ENCODE assay signal across 8 cellular contexts in the genomic region with DNA sequence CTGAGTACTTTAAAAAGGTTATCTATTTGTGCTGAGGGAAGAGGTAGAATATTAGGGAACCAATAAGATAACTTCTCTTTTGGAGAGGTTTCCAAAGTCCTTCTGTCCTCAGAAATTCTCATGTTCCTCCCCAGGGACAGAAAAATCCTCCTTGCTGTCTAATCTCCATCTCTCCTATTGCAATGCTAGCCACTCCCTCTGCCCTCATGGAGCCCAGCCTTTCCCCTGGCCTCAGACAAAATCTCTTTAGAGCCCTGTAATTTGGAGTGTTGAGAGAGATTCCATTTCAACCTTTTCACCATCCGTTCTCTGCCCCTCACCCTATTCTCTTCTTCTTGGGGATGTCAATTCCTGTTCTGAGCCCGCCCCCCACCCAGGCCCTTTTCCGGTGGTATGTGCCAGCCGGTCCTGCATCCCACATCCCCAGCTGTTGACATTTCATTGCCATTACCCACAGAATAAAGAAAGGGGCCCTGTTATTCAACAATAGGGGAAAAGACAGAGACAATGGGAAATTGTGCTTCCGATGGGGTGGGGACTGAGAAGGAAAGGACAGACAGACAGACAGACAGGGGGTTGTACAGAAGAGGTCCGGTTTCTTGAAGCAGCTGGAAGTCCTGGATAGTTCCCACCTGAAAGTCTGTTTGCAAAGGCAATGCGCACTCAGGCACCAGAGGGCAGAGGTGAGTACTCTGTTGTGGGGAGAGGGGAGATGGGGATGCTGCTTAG. TPM values are rescaled to one million over a fixed set of nuclear protein-coding genes. Genes with fewer than 3 reads are reported as not detected.
DNase-seq lines count a peak whose midpoint lies in the region; ATAC-seq and TF ChIP-seq lines count a peak whose summit lies in the region.

A gene (plus strand): TSS at position 563 of the 729 bp plus-strand sequence. CDS start 4,076 bp downstream, outside the sequence.

- intact Hi-C loops in activated CD4-positive, alpha-beta T cell treated with anti-CD3 and anti-CD28 coated beads for 36 hours (cut with DNase I, micrococcal nuclease) = no loop called here

- DNase-seq in activated CD4-positive, alpha-beta T cell treated with anti-CD3 and anti-CD28 coated beads for 36 hours = peak; percentile 52
- no peak for DNase-seq in activated CD4-positive, alpha-beta T cell treated with anti-CD3 and anti-CD28 coated beads, Interleukin-2, amount 50 U/mL, for 4 hours
- DNase-seq in NCI-H510A (lab: John Stamatoyannopoulos, UW) (peak; percentile 29), brain microvascular endothelial cell (no peak), osteoblast (ENCODE audit: insufficient read length, low spot score, missing footprints) (no peak), HUDEP-2 (lab: John Stamatoyannopoulos, UW; ENCODE audit: unreplicated experiment in 76 of 76) (no peak), NOMO-1 treated with DMSO at 0.1 percent for 48 hours (lab: John Stamatoyannopoulos, UW; ENCODE audit: unreplicated experiment) (no peak)

- H3K79me2 ChIP-seq in osteoblast (ENCODE audit: insufficient read depth, low read length) = no peaks in the 10 kb centered on the region

- no peaks in the 10 kb centered on the region for H3K36me3 ChIP-seq in brain microvascular endothelial cell (replicated peaks)
- no peaks in the 10 kb centered on the region for H3K36me3 ChIP-seq in osteoblast (ENCODE audit: insufficient read depth, low read length)

- CTCF ChIA-PET in activated CD4-positive, alpha-beta T cell treated with anti-CD3 and anti-CD28 coated beads for 36 hours (lab: Charles Lee) = interaction anchor here (0.7 to 2.2 kb wide), 7 partner anchors 30 to 309 kb away, joined by 3 to 8 read pairs (median 4); a partner anchor contains a TSS

- no peak for ATAC-seq in activated CD4-positive, alpha-beta T cell treated with anti-CD3 and anti-CD28 coated beads for 36 hours
- ATAC-seq in GM21526 (IDR thresholded peaks at IDR 0.05; ENCODE audit: low FRiP score, unreplicated experiment) = no peak

- no peaks in the 10 kb centered on the region for H3K36me3 Mint-ChIP-seq in activated CD4-positive, alpha-beta T cell treated with anti-CD3 and anti-CD28 coated beads for 36 hours (ENCODE audit: low read depth)

- peaks cover 8% of the 10 kb centered on the region for H3K4me1 ChIP-seq in osteoblast (ENCODE audit: insufficient read depth, low read length)

- H3K4me3 Mint-ChIP-seq in activated CD4-positive, alpha-beta T cell treated with anti-CD3 and anti-CD28 coated beads for 36 hours = no peak within 1 kb of the TSS

- H3K9me3 Mint-ChIP-seq in activated CD4-positive, alpha-beta T cell treated with anti-CD3 and anti-CD28 coated beads for 36 hours (ENCODE audit: low read depth) = no peaks in the 10 kb centered on the region

- H3K27ac ChIP-seq in brain microvascular endothelial cell (no peak within 1 kb of the TSS), osteoblast (ENCODE audit: low read depth, low read length) (no peak within 1 kb of the TSS)

- H3K4me3 ChIP-seq in brain microvascular endothelial cell (ENCODE audit: low read depth, low read length) = no peak within 1 kb of the TSS
- no peak within 1 kb of the TSS for H3K4me3 ChIP-seq in osteoblast (ENCODE audit: insufficient read depth, low read length)

- in situ Hi-C loops in brain microvascular endothelial cell (cut with HindIII; ENCODE audit: low pct_ligation_motif_present, low sequenced_read_pairs) = no loop called here

- TF ChIP-seq CTCF in brain microvascular endothelial cell (IDR thresholded peaks at IDR 0.05; ENCODE audit: low read depth, low read length, missing control alignments) = peak; percentile 68
- TF ChIP-seq CTCF in osteoblast (IDR thresholded peaks at IDR 0.05; ENCODE audit: extremely low read depth, low read depth, low read length) = peak; percentile 25

- H2AFZ ChIP-seq in osteoblast (ENCODE audit: low read length) = no peak within 1 kb of the TSS

- H3K4me2 ChIP-seq in osteoblast (ENCODE audit: insufficient read depth, low read length) = no peak within 1 kb of the TSS

- no peaks in the 10 kb centered on the region for H3K9me3 ChIP-seq in osteoblast (ENCODE audit: low read depth, low read length)

- H3K4me1 Mint-ChIP-seq in activated CD4-positive, alpha-beta T cell treated with anti-CD3 and anti-CD28 coated beads for 36 hours = no peaks in the 10 kb centered on the region

- no peak within 1 kb of the TSS for H3K27ac Mint-ChIP-seq in activated CD4-positive, alpha-beta T cell treated with anti-CD3 and anti-CD28 coated beads for 36 hours

- POLR2A ChIA-PET in activated CD4-positive, alpha-beta T cell treated with anti-CD3 and anti-CD28 coated beads for 36 hours (lab: Charles Lee) = no interaction called here

- no peaks in the 10 kb centered on the region for H4K20me1 ChIP-seq in osteoblast (ENCODE audit: insufficient read depth, low read length)

- H3K27me3 ChIP-seq in brain microvascular endothelial cell (replicated peaks) (peaks cover 30% of the 10 kb centered on the region), osteoblast (ENCODE audit: insufficient read depth, low read length) (peaks cover 49% of the 10 kb centered on the region)

- H3K27me3 Mint-ChIP-seq in activated CD4-positive, alpha-beta T cell treated with anti-CD3 and anti-CD28 coated beads for 36 hours = peaks cover 38% of the 10 kb centered on the region

RNA-seq across cellular contexts. Expression of the gene that starts here (rescaled TPM):
- total RNA-seq in activated CD4-positive, alpha-beta T cell treated with anti-CD3 and anti-CD28 coated beads for 36 hours = under 1 TPM in 1 of 2 experiments, not detected in 1; 0.34 TPM
- total RNA-seq in osteoblast = not detected in 2 replicates

Comparison
In these comparisons a context has a peak if more than half of its experiments do, and no peak if none do; other contexts are left out.
1. Peak in DNase-seq in activated CD4-positive, alpha-beta T cell treated with anti-CD3 and anti-CD28 coated beads for 36 hours; RNA of the gene not detected or under 1 TPM.